1 cellular context compared by ENCODE assay signal in genomic region chr4:153152453-153153338, GRCh38.
TF ChIP-seq lines count a peak whose summit lies in the region.

No MANE protein-coding gene starts in this region.

TF ChIP-seq in GM12878, 131 proteins besides CTCF, POLR2A, EP300 and RAD21 (continued from another document):
- TF ChIP-seq NKRF (conservative IDR thresholded peaks at IDR 0.05): no peak
- 0 out of 2 replicates have a peak, but pooled peaks have one; percentile 48 for TF ChIP-seq IKZF1 (conservative IDR thresholded peaks at IDR 0.05)
- no peak for TF ChIP-seq SMC3 (IDR thresholded peaks at IDR 0.05; ENCODE audit: borderline replicate concordance, low read length)
- TF ChIP-seq RUNX3 (IDR thresholded peaks at IDR 0.05; ENCODE audit: low read length): peak; percentile 26; the same call in 1 of the 2 replicates
- 0 out of 2 replicates have a peak, but pooled peaks have one; percentile 48 for TF ChIP-seq GATAD2B (conservative IDR thresholded peaks at IDR 0.05; ENCODE audit: low read depth)
- TF ChIP-seq BHLHE40 (IDR thresholded peaks at IDR 0.05; ENCODE audit: borderline replicate concordance in 1 of 2, low read depth in 2 of 2, low read length in 1 of 2): peak in 1 of 2 experiments; percentile 56; a peak in 1 of 4 replicates
